8 cellular contexts compared by ENCODE assay signal in the genomic region with DNA sequence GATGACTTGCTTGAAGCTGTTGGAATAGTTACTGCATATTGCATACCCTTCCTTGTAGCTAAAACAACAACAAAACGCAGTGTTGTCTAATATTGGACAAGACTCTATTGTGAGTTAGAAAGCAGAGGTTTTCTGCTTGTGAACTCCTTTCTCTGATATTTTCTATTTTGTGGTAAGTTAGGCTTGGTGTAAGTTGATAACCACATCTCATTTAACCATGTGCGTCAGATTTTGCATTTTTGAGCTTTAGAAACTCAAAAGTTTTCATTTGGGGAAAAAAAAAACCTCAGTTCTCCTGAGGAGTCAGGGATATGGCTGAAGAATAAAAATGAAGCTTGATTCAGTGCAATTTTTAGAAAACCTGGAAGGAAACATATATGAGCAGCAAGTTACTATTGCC. TPM values are rescaled to one million over a fixed set of nuclear protein-coding genes. Genes with fewer than 3 reads are reported as not detected.
DNase-seq lines count a peak whose midpoint lies in the region; ATAC-seq and TF ChIP-seq lines count a peak whose summit lies in the region.

No MANE protein-coding gene starts in this region.

- peaks cover 18% of the 10 kb centered on the region for H3K36me3 ChIP-seq in PC-3 (ENCODE audit: low read depth, low read length)
- peaks cover 42% of the 10 kb centered on the region for H3K36me3 ChIP-seq in endodermal cell (ENCODE audit: control insufficient read depth, insufficient read depth, low read length)
- H3K36me3 ChIP-seq in neuron (ENCODE audit: insufficient read depth, low read length): peaks cover 29% of the 10 kb centered on the region

- peaks cover 0 to 1% (median 0%) of the 10 kb centered on the region in 3 donors for H3K27me3 Mint-ChIP-seq in CD14-positive monocyte (ENCODE audit: low read depth in 3 of 3)
- no peaks in the 10 kb centered on the region for H3K27me3 Mint-ChIP-seq in endodermal cell (ENCODE audit: insufficient read depth)

- no peak overlapping the region for H2AFZ ChIP-seq in PC-3 (ENCODE audit: low read length)
- H2AFZ ChIP-seq in neuron (ENCODE audit: low read depth, low read length): no peak overlapping the region

- H3K4me1 Mint-ChIP-seq in CD14-positive monocyte: peaks cover 31% of the 10 kb centered on the region
- H3K4me1 Mint-ChIP-seq in endodermal cell: peaks cover 19% of the 10 kb centered on the region

- DNase-seq in CD14-positive monocyte (ENCODE audit: low spot score) (no peak), PC-3 (no peak), endodermal cell (no peak), NCI-H1092 (lab: John Stamatoyannopoulos, UW) (no peak), DMS53 treated with DMSO at 0.1 percent for 48 hours (lab: John Stamatoyannopoulos, UW; ENCODE audit: unreplicated experiment) (no peak)

- peak overlapping the region; percentile 96 to 99 (median 99) for H3K27ac Mint-ChIP-seq in CD14-positive monocyte
- peak overlapping the region; percentile 99 for H3K27ac Mint-ChIP-seq in endodermal cell

- H3K9ac ChIP-seq in PC-3 (ENCODE audit: low read length): peak overlapping the region; percentile 99
- H3K9ac ChIP-seq in endodermal cell (ENCODE audit: extremely low read depth, low read length, poor library complexity, severe bottlenecking): peak overlapping the region; percentile 99

- intact Hi-C loops in CD14-positive monocyte (cut with micrococcal nuclease) (loop anchor here (5.0 to 10.0 kb wide), 5 partner anchors 89 to 309 kb away; a partner anchor contains a TSS), PC-3 (cut with micrococcal nuclease) (loop anchor here (2.0 to 10.0 kb wide), 2 partner anchors 211 to 251 kb away; a partner anchor contains a TSS)

- peak overlapping the region; percentile 98 for H3K4me3 ChIP-seq in PC-3 (ENCODE audit: low read length)
- peak overlapping the region; percentile 100 for H3K4me3 ChIP-seq in endodermal cell (ENCODE audit: low read length)
- H3K4me3 ChIP-seq in neuron (ENCODE audit: low read length): peak overlapping the region; percentile 95

- no peaks in the 10 kb centered on the region for H3K27me3 ChIP-seq in PC-3 (ENCODE audit: low read length)
- no peaks in the 10 kb centered on the region for H3K27me3 ChIP-seq in endodermal cell (ENCODE audit: control insufficient read depth, insufficient read depth, low read length, poor library complexity, severe bottlenecking)
- H3K27me3 ChIP-seq in neuron (ENCODE audit: insufficient read depth, low read length): no peaks in the 10 kb centered on the region

- H4K20me1 ChIP-seq in PC-3 (ENCODE audit: low read length): peaks cover 42% of the 10 kb centered on the region

- H3K9me3 Mint-ChIP-seq in CD14-positive monocyte (peaks cover 0 to 8% (median 5%) of the 10 kb centered on the region in 7 donors), endodermal cell (no peaks in the 10 kb centered on the region)

- 14 to 24% methylated on average over 1 to 2 of the region's 2 CpGs for WGBS in endodermal cell (ENCODE audit: insufficient coverage in 1 of 2, insufficient read length in 1 of 2), 2 experiments

- peak overlapping the region; percentile 95 for H3K4me2 ChIP-seq in PC-3 (ENCODE audit: low read length)

- ATAC-seq in PC-3: no peak
- no peak for ATAC-seq in GM21367 (IDR thresholded peaks at IDR 0.05; ENCODE audit: unreplicated experiment)
- ATAC-seq in GM21526 (IDR thresholded peaks at IDR 0.05; ENCODE audit: low FRiP score, unreplicated experiment): no peak

- peaks cover 23 to 45% of the 10 kb centered on the region in 2 donors for H3K36me3 Mint-ChIP-seq in CD14-positive monocyte
- H3K36me3 Mint-ChIP-seq in endodermal cell (ENCODE audit: low read depth): peaks cover 44% of the 10 kb centered on the region

- TF ChIP-seq CTCF in CD14-positive monocyte (IDR thresholded peaks at IDR 0.05) (no peak), PC-3 (conservative IDR thresholded peaks at IDR 0.05; ENCODE audit: low read depth, low read length) (no peak), endodermal cell (conservative IDR thresholded peaks at IDR 0.05) (no peak)

- POLR2A ChIA-PET in PC-3 (lab: Charles Lee; ENCODE audit: unreplicated experiment): no interaction called here

- H3F3A ChIP-seq in PC-3 (ENCODE audit: low read length, unreplicated experiment): no peaks in the 10 kb centered on the region

- peak overlapping the region; percentile 94 to 98 for H3K4me3 Mint-ChIP-seq in CD14-positive monocyte
- peak overlapping the region; percentile 98 for H3K4me3 Mint-ChIP-seq in endodermal cell

- H3K27ac ChIP-seq in PC-3 (ENCODE audit: low read length) (no peak overlapping the region), endodermal cell (ENCODE audit: low read depth, low read length) (peak overlapping the region; percentile 98)

- BruUV-seq in PC-3 (replicated peaks; lab: Mats Ljungman, UMichigan): TSS peak; percentile 37

- CTCF ChIA-PET in PC-3 (lab: Charles Lee): no interaction called here

- H3K9me3 ChIP-seq in PC-3 (ENCODE audit: low read length) (no peaks in the 10 kb centered on the region), endodermal cell (ENCODE audit: control insufficient read depth, low read length) (peaks cover 8% of the 10 kb centered on the region), neuron (ENCODE audit: low read length) (peaks cover 2% of the 10 kb centered on the region)

- peaks cover 18% of the 10 kb centered on the region for H3K4me1 ChIP-seq in PC-3 (ENCODE audit: insufficient read depth, low read length)
- H3K4me1 ChIP-seq in endodermal cell (ENCODE audit: control insufficient read depth, insufficient read depth, low read length): no peaks in the 10 kb centered on the region
- peaks cover 25% of the 10 kb centered on the region for H3K4me1 ChIP-seq in neuron (ENCODE audit: insufficient read depth, low read length)

- H3K9me2 ChIP-seq in PC-3 (replicated peaks; ENCODE audit: low read length): no peaks in the 10 kb centered on the region

- H3K79me2 ChIP-seq in PC-3 (ENCODE audit: low read length): peaks cover 64% of the 10 kb centered on the region

RNA-seq across cellular contexts. Expression of a gene that starts 1.5 kb away (rescaled TPM):
- polyA plus RNA-seq in CD14-positive monocyte: 10 to 100 TPM; 13.5 to 14.4 TPM
- total RNA-seq in PC-3 (2014; rRNA removed) (63.0 and 75.0 TPM in 2 replicates), endodermal cell (100 to 1,000 TPM; 183 to 238 TPM)
- polyA plus RNA-seq in endodermal cell (2013, experiment 1 of 2): 108 TPM
- 99.0 TPM for polyA plus RNA-seq in endodermal cell (2013, experiment 2 of 2)
